In genomic region chr6:128515550-128516513, GRCh38 we compare ENCODE assay signal across 12 cellular contexts. TPM values are rescaled to one million over a fixed set of nuclear protein-coding genes. Genes with fewer than 3 reads are reported as not detected.
DNase-seq lines count a peak whose midpoint lies in the region; ATAC-seq, FAIRE-seq and TF ChIP-seq lines count a peak whose summit lies in the region.
"Had no signal": no experiment of that assay in that cellular context is flagged by ENCODE, and none has a peak within 500 bp of the region (broad histone marks: within the 10 kb centered on the region; RNA-seq: fewer than 3 reads in every experiment).

No MANE protein-coding gene starts in this region.

- H3K9ac ChIP-seq in liver (ENCODE audit: low read depth in 1 of 2, low read length in 2 of 2) = peak overlapping the region; percentile 35 to 37

- FAIRE-seq in bronchial epithelial cell (lab: Jason Lieb, UNC) = no peak

- H3K9me3 ChIP-seq in liver (ENCODE audit: control insufficient read depth in 4 of 4, low read length in 3 of 4) (no peaks in the 10 kb centered on the region), tibial artery (no peaks in the 10 kb centered on the region)
- H3K9me3 ChIP-seq: HAP-1 had no signal

- ATAC-seq in HG03571 (IDR thresholded peaks at IDR 0.05; ENCODE audit: unreplicated experiment) = no peak
- ATAC-seq in sciatic nerve = no peak

- H3K36me3 ChIP-seq in bronchial epithelial cell (ENCODE audit: control insufficient read depth, insufficient read depth, low read length) = no peaks in the 10 kb centered on the region
- no peaks in the 10 kb centered on the region for H3K36me3 ChIP-seq in liver (ENCODE audit: control insufficient read depth in 4 of 4, insufficient read depth in 3 of 4, low read depth in 1 of 4, low read length in 3 of 4)
- H3K36me3 ChIP-seq in tibial artery = no peaks in the 10 kb centered on the region
- H3K36me3 ChIP-seq: HAP-1 had no signal

- no peak overlapping the region for H3K4me3 ChIP-seq in bronchial epithelial cell (ENCODE audit: low read depth, low read length)
- no peak overlapping the region for H3K4me3 ChIP-seq in liver (ENCODE audit: low read depth in 1 of 3, low read length in 3 of 3)
- H3K4me3 ChIP-seq in tibial artery = peak overlapping the region in 1 of 2 donors; percentile 13
- H3K4me3 ChIP-seq: HAP-1 had no signal

- H3K4me1 ChIP-seq in liver (ENCODE audit: control insufficient read depth in 4 of 4, insufficient read depth in 4 of 4, low read length in 3 of 4) (peaks cover 7 to 59% (median 43%) of the 10 kb centered on the region in 4 donors), tibial artery (peaks cover 0 to 76% (median 18%) of the 10 kb centered on the region in 4 donors)

- no peaks in the 10 kb centered on the region for H3K27me3 ChIP-seq in bronchial epithelial cell (ENCODE audit: control insufficient read depth, insufficient read depth, low read length)
- no peaks in the 10 kb centered on the region for H3K27me3 ChIP-seq in liver (ENCODE audit: control insufficient read depth in 4 of 4, insufficient read depth in 4 of 4, low read length in 3 of 4)
- no peaks in the 10 kb centered on the region for H3K27me3 ChIP-seq in tibial artery

- TF ChIP-seq CTCF in bronchial epithelial cell (IDR thresholded peaks at IDR 0.05; ENCODE audit: insufficient read depth, low read length, severe bottlenecking) = no peak
- no peak for TF ChIP-seq CTCF in liver (IDR thresholded peaks at IDR 0.05; ENCODE audit: low read depth, low read length, missing input control)
- TF ChIP-seq CTCF in tibial artery (IDR thresholded peaks at IDR 0.05) = no peak

- intact Hi-C loops in tibial artery (cut with DNase I; ENCODE audit: low total_unique reads) = no loop called here
- intact Hi-C loops in sciatic nerve (cut with DNase I) = no loop called here

- 59% methylated on average over 6 of the region's 6 CpGs for WGBS in liver

- H3K27ac ChIP-seq in liver (ENCODE audit: low read depth in 1 of 2, low read length in 2 of 2) (peak overlapping the region; percentile 37 to 42), tibial artery (peak overlapping the region; percentile 52 to 58)
- H3K27ac ChIP-seq: 22Rv1 had no signal

- DNase-seq in DMS53 (lab: John Stamatoyannopoulos, UW) (peak; percentile 7), DMS53 treated with DMSO at 0.1 percent for 48 hours (lab: John Stamatoyannopoulos, UW; ENCODE audit: unreplicated experiment) (no peak), bronchial epithelial cell (ENCODE audit: low read depth) (peak; percentile 55), tibial artery (no peak), sciatic nerve (ENCODE audit: low spot score) (no peak)
- no peak for DNase-seq in activated CD4-positive, CD25-positive, alpha-beta regulatory T cell (lab: John Stamatoyannopoulos, UW)
- DNase-seq: NCI-H1436 treated with DMSO at 0.1 percent for 48 hours had no signal

- TF ChIP-seq RAD21 in liver (IDR thresholded peaks at IDR 0.05) = no peak

TF ChIP-seq in liver, 16 proteins besides CTCF, POLR2A, EP300 and RAD21:
- peak in 1 of 2 donors; percentile 22 for TF ChIP-seq JUND (IDR thresholded peaks at IDR 0.05)
- no peak for TF ChIP-seq FOXA1 (IDR thresholded peaks at IDR 0.05)

RNA-seq across cellular contexts. Expression of gene PTPRK, which starts 4.6 kb away (rescaled TPM):
- total RNA-seq in bronchial epithelial cell (48.4 and 75.1 TPM in 2 replicates), liver (10 to 100 TPM; 25.9 to 61.2 TPM), sciatic nerve (25.9 TPM)
- polyA plus RNA-seq in liver = 10 to 100 TPM; 12.1 to 32.3 TPM
- total RNA-seq: G401 had no signal

Comparison
In these comparisons a context has a peak if more than half of its experiments do, and no peak if none do; other contexts are left out.
1. DNase-seq: peak in DMS53 (single experiment) and bronchial epithelial cell (single experiment); none in DMS53 treated with DMSO at 0.1 percent for 48 hours (single experiment), tibial artery (0 of 2), activated CD4-positive, CD25-positive, alpha-beta regulatory T cell (0 of 4) and sciatic nerve (single experiment).